ENCODE assay signal across 8 cellular contexts in the genomic region with DNA sequence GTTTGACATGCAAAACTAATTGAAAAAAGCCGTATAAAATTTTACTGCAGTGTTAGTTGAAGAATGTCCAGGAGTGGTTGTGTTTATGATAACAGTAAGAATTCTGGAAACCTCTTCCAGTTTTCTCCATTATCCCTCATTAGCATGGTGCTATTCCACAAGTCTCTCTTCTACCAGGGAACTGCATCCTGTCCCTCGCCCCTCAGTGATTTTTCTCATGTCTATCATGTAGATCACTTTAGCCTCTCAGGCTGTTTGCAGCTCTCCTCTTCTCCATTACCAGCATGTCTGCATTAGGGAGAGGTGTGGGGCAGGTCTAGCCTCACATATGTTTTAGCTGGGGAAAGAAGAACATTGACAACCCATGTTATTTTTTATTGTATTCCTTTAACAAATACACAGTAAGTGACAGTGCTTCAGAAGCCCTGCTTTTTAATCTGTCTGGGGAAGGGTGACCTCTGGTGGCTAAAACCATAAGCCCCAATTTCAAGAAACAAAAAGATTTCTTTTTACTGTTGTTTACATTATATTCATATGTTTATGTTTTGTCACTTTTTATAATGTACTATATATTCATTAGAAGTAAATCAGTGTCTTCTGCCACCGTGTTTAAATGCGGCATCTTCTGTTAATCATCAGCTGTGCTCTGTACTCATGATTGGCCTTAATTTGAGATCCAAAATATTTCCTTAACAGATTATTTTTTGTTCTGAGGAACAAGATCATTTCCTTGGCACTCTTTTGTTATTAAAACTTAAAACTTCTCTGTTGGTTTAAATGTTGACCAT.
DNase-seq lines count a peak whose midpoint lies in the region; ATAC-seq, FAIRE-seq and TF ChIP-seq lines count a peak whose summit lies in the region.

No MANE protein-coding gene starts in this region.

- intact Hi-C loops in body of pancreas (cut with DNase I) = loop anchor here (10.0 kb wide), 1 partner anchor 594 kb away; no protein-coding TSS in a partner anchor

- TF ChIP-seq POLR2A in body of pancreas (IDR thresholded peaks at IDR 0.05) = no peak
- TF ChIP-seq POLR2A in suprapubic skin (IDR thresholded peaks at IDR 0.05) = no peak

- H3K9me3 ChIP-seq in body of pancreas = no peaks in the 10 kb centered on the region
- H3K9me3 ChIP-seq in suprapubic skin = no peaks in the 10 kb centered on the region

- H3K4me1 ChIP-seq in body of pancreas = peaks cover 33% of the 10 kb centered on the region
- peaks cover 13% of the 10 kb centered on the region for H3K4me1 ChIP-seq in suprapubic skin

- H3K4me3 Mint-ChIP-seq in activated T-helper 17 cell treated with anti-CD3 and anti-CD28 coated beads, Interleukin-2, amount 50 U/mL, for 72 hours = no peak overlapping the region
- H3K4me3 Mint-ChIP-seq in stimulated activated memory B cell treated with anti-CD40 and anti-IgM and Interleukin-4, amounts not matched to agents 10 μg/mL and 1 μg/mL and 100 μg/mL, for 72 hours = no peak overlapping the region

- no peak overlapping the region for H3K27ac Mint-ChIP-seq in activated T-helper 17 cell treated with anti-CD3 and anti-CD28 coated beads, Interleukin-2, amount 50 U/mL, for 72 hours
- H3K27ac Mint-ChIP-seq in stimulated activated memory B cell treated with anti-CD40 and anti-IgM and Interleukin-4, amounts not matched to agents 10 μg/mL and 1 μg/mL and 100 μg/mL, for 72 hours = no peak overlapping the region

- WGBS in body of pancreas, 2 donors = 28 to 44% methylated on average over 4 of the region's 4 CpGs
- 46% methylated on average over 4 of the region's 4 CpGs for WGBS in suprapubic skin

- TF ChIP-seq CTCF in body of pancreas (IDR thresholded peaks at IDR 0.05) (peak; percentile 53 to 84 (median 75)), suprapubic skin (IDR thresholded peaks at IDR 0.05) (peak; percentile 57 to 73)

- H3K9me3 Mint-ChIP-seq in activated T-helper 17 cell treated with anti-CD3 and anti-CD28 coated beads, Interleukin-2, amount 50 U/mL, for 72 hours = no peaks in the 10 kb centered on the region
- H3K9me3 Mint-ChIP-seq in stimulated activated memory B cell treated with anti-CD40 and anti-IgM and Interleukin-4, amounts not matched to agents 10 μg/mL and 1 μg/mL and 100 μg/mL, for 72 hours = no peaks in the 10 kb centered on the region

- no peaks in the 10 kb centered on the region for H3K4me1 Mint-ChIP-seq in activated T-helper 17 cell treated with anti-CD3 and anti-CD28 coated beads, Interleukin-2, amount 50 U/mL, for 72 hours
- H3K4me1 Mint-ChIP-seq in stimulated activated memory B cell treated with anti-CD40 and anti-IgM and Interleukin-4, amounts not matched to agents 10 μg/mL and 1 μg/mL and 100 μg/mL, for 72 hours = no peaks in the 10 kb centered on the region

- H3K36me3 Mint-ChIP-seq in activated T-helper 17 cell treated with anti-CD3 and anti-CD28 coated beads, Interleukin-2, amount 50 U/mL, for 72 hours (ENCODE audit: low read depth) = no peaks in the 10 kb centered on the region
- no peaks in the 10 kb centered on the region for H3K36me3 Mint-ChIP-seq in stimulated activated memory B cell treated with anti-CD40 and anti-IgM and Interleukin-4, amounts not matched to agents 10 μg/mL and 1 μg/mL and 100 μg/mL, for 72 hours

- peak; percentile 94 for FAIRE-seq in islet of Langerhans (lab: Jason Lieb, UNC)

- TF ChIP-seq EP300 in suprapubic skin (IDR thresholded peaks at IDR 0.05) = no peak

- H3K27ac ChIP-seq in body of pancreas (peak overlapping the region in 3 of 4 donors; percentile 18 to 47 (median 22)), suprapubic skin (no peak overlapping the region)

- H3K4me3 ChIP-seq in body of pancreas (no peak overlapping the region), suprapubic skin (no peak overlapping the region)

- no peaks in the 10 kb centered on the region for H3K27me3 ChIP-seq in body of pancreas
- H3K27me3 ChIP-seq in suprapubic skin = no peaks in the 10 kb centered on the region

- ATAC-seq in body of pancreas = peak; percentile 63
- no peak for ATAC-seq in activated T-helper 17 cell treated with anti-CD3 and anti-CD28 coated beads, Interleukin-2, amount 50 U/mL, for 72 hours (replicated peaks)
- ATAC-seq in stimulated activated memory B cell treated with anti-CD40 and anti-IgM and Interleukin-4, amounts not matched to agents 10 μg/mL and 1 μg/mL and 100 μg/mL, for 72 hours = no peak

- no peaks in the 10 kb centered on the region for H3K27me3 Mint-ChIP-seq in activated T-helper 17 cell treated with anti-CD3 and anti-CD28 coated beads, Interleukin-2, amount 50 U/mL, for 72 hours
- H3K27me3 Mint-ChIP-seq in stimulated activated memory B cell treated with anti-CD40 and anti-IgM and Interleukin-4, amounts not matched to agents 10 μg/mL and 1 μg/mL and 100 μg/mL, for 72 hours = no peaks in the 10 kb centered on the region

- H3K36me3 ChIP-seq in body of pancreas (replicated peaks in 1 of 2; ENCODE audit: insufficient read depth in 1 of 2, low read depth in 2 of 2) = no peaks in the 10 kb centered on the region
- no peaks in the 10 kb centered on the region for H3K36me3 ChIP-seq in suprapubic skin

- DNase-seq in stimulated activated CD4-positive, alpha-beta T cell treated with anti-CD3 and anti-CD28 coated beads, Interleukin-2, amount 100 ng/mL, for 24 hours = peak; percentile 9 to 23
- DNase-seq in stimulated activated CD4-positive, alpha-beta T cell treated with anti-CD3 and anti-CD28 coated beads, Interleukin-4, amount 100 ng/mL, for 4 hours = no peak
- peak; percentile 21 for DNase-seq in NCI-H1417 treated with DMSO at 0.1 percent for 48 hours (lab: John Stamatoyannopoulos, UW)
- DNase-seq in body of pancreas = peak in 3 of 4 donors; percentile 29 to 36 (median 29)
- DNase-seq in suprapubic skin (ENCODE audit: low spot score in 2 of 2) = no peak

Comparison
In these comparisons a context has a peak if more than half of its experiments do, and no peak if none do; other contexts are left out.
1. DNase-seq: peak in stimulated activated CD4-positive, alpha-beta T cell treated with anti-CD3 and anti-CD28 coated beads, Interleukin-2, amount 100 ng/mL, for 24 hours (2 of 2), NCI-H1417 treated with DMSO at 0.1 percent for 48 hours (single experiment) and body of pancreas (3 of 4); none in stimulated activated CD4-positive, alpha-beta T cell treated with anti-CD3 and anti-CD28 coated beads, Interleukin-4, amount 100 ng/mL, for 4 hours (0 of 2) and suprapubic skin (0 of 2).